8 cellular contexts compared by ENCODE assay signal in genomic region chr10:118342638-118343020, GRCh38. TPM values are rescaled to one million over a fixed set of nuclear protein-coding genes. Genes with fewer than 3 reads are reported as not detected.
DNase-seq lines count a peak whose midpoint lies in the region; ATAC-seq and TF ChIP-seq lines count a peak whose summit lies in the region.

No MANE protein-coding gene starts in this region.

- no peaks in the 10 kb centered on the region for H3K9me3 ChIP-seq in DOHH2 (ENCODE audit: control insufficient read depth, insufficient read depth, low read length)
- H3K9me3 ChIP-seq in HEK293 (ENCODE audit: control insufficient read depth, insufficient read depth, low read depth, low read length) = no peaks in the 10 kb centered on the region
- no peaks in the 10 kb centered on the region for H3K9me3 ChIP-seq in iPS-15b (ENCODE audit: control insufficient read depth, insufficient read depth, low read length)
- H3K9me3 ChIP-seq in stomach smooth muscle (ENCODE audit: control insufficient read depth in 2 of 2, low read length in 2 of 2) = no peaks in the 10 kb centered on the region

- no peaks in the 10 kb centered on the region for H4K20me1 ChIP-seq in DOHH2 (ENCODE audit: control insufficient read depth, insufficient read depth, low read depth, low read length)

- no peaks in the 10 kb centered on the region for H3K9me2 ChIP-seq in DOHH2 (replicated peaks; ENCODE audit: control insufficient read depth, low read length)

- peak overlapping the region; percentile 86 for H3K4me2 ChIP-seq in DOHH2 (ENCODE audit: low read length)

- POLR2A ChIA-PET in HEK293 (lab: Yijun Ruan, JAX) (no interaction called here), activated B cell treated with CpG ODN at 0.5 μM for 24 hours (lab: Charles Lee) (no interaction called here)

- peak overlapping the region; percentile 96 for H3K27ac Mint-ChIP-seq in activated B cell treated with CpG ODN at 0.5 μM for 24 hours

- H3K36me3 Mint-ChIP-seq in activated B cell treated with CpG ODN at 0.5 μM for 24 hours (ENCODE audit: low read depth) = peaks cover 17% of the 10 kb centered on the region

- TF ChIP-seq CTCF in DOHH2 (IDR thresholded peaks at IDR 0.05; ENCODE audit: low read depth, low read length, poor library complexity, severe bottlenecking) (no peak), HEK293 (tag by site-specific recombination; IDR thresholded peaks at IDR 0.05) (no peak), activated B cell treated with CpG ODN at 0.5 μM for 24 hours (IDR thresholded peaks at IDR 0.05) (no peak), omental fat pad (IDR thresholded peaks at IDR 0.05) (no peak)

- DNase-seq in activated B cell treated with CpG ODN at 0.5 μM for 24 hours (no peak), omental fat pad (ENCODE audit: low spot score) (no peak), NCI-H187 treated with DMSO at 0.1 percent for 48 hours (lab: John Stamatoyannopoulos, UW) (no peak), NAMALWA (ENCODE audit: low spot score) (no peak)

- H3K27me3 ChIP-seq in DOHH2 (ENCODE audit: control insufficient read depth, low read length) = no peaks in the 10 kb centered on the region
- no peaks in the 10 kb centered on the region for H3K27me3 ChIP-seq in iPS-15b (ENCODE audit: control insufficient read depth, insufficient read depth, low read length)
- H3K27me3 ChIP-seq in stomach smooth muscle (ENCODE audit: control insufficient read depth in 1 of 2, insufficient read depth in 2 of 2, low read length in 2 of 2) = no peaks in the 10 kb centered on the region

- peak; percentile 4 for ATAC-seq in activated B cell treated with CpG ODN at 0.5 μM for 24 hours (ENCODE audit: low read depth)
- ATAC-seq in omental fat pad (ENCODE audit: low FRiP score) = no peak

- H3K4me1 ChIP-seq in DOHH2 (ENCODE audit: control insufficient read depth, low read length) (peaks cover 32% of the 10 kb centered on the region), HEK293 (ENCODE audit: control insufficient read depth, insufficient read depth, low read length) (0 out of 2 replicates have a peak, but pooled peaks cover 3% of the 10 kb centered on the region), iPS-15b (ENCODE audit: control insufficient read depth, insufficient read depth, low read length) (no peaks in the 10 kb centered on the region), stomach smooth muscle (ENCODE audit: control insufficient read depth, insufficient read depth, low read length) (peaks cover 3% of the 10 kb centered on the region)

- CTCF ChIA-PET in HEK293 (lab: Yijun Ruan, JAX) (no interaction called here), activated B cell treated with CpG ODN at 0.5 μM for 24 hours (lab: Charles Lee) (no interaction called here)

- no peak overlapping the region for H3K9ac ChIP-seq in iPS-15b (ENCODE audit: low read depth, low read length)
- peak overlapping the region; percentile 50 to 82 for H3K9ac ChIP-seq in stomach smooth muscle (ENCODE audit: low read length in 2 of 2)

- H3K4me3 Mint-ChIP-seq in activated B cell treated with CpG ODN at 0.5 μM for 24 hours = peak overlapping the region; percentile 96

- H3K27ac ChIP-seq in DOHH2 (ENCODE audit: low read depth, low read length) (peak overlapping the region; percentile 44; the same call in 1 of the 2 replicates), HEK293 (ENCODE audit: extremely low read depth, low read depth, low read length) (no peak overlapping the region), stomach smooth muscle (ENCODE audit: low read length) (no peak overlapping the region)

- no peaks in the 10 kb centered on the region for H3K9me3 Mint-ChIP-seq in activated B cell treated with CpG ODN at 0.5 μM for 24 hours

- peaks cover 2% of the 10 kb centered on the region for H3K27me3 Mint-ChIP-seq in activated B cell treated with CpG ODN at 0.5 μM for 24 hours

- H3K36me3 ChIP-seq in DOHH2 (ENCODE audit: control insufficient read depth, low read length) (peaks cover 22% of the 10 kb centered on the region), HEK293 (ENCODE audit: control insufficient read depth in 2 of 2, insufficient read depth in 1 of 2, low read length in 2 of 2) (peaks cover 0 to 7% of the 10 kb centered on the region in 2 experiments; a peak in 1 of 3 replicates), iPS-15b (ENCODE audit: control insufficient read depth, insufficient read depth, low read length) (no peaks in the 10 kb centered on the region), stomach smooth muscle (ENCODE audit: control insufficient read depth in 2 of 2, insufficient read depth in 2 of 2, low read length in 2 of 2) (no peaks in the 10 kb centered on the region)

- intact Hi-C loops in activated B cell treated with CpG ODN at 0.5 μM for 24 hours (cut with micrococcal nuclease) = loop anchor here (1.0 to 5.0 kb wide), 7 partner anchors 80 to 1550 kb away; partner anchors contain the start of genes ENO4, PDZD8, RAB11FIP2 and SEC23IP

- peak overlapping the region; percentile 91 for H3K4me3 ChIP-seq in DOHH2 (ENCODE audit: low read length)
- peak overlapping the region; percentile 92 for H3K4me3 ChIP-seq in HEK293 (ENCODE audit: low read depth, low read length)
- peak overlapping the region; percentile 90 for H3K4me3 ChIP-seq in iPS-15b (ENCODE audit: low read depth, low read length)
- peak overlapping the region; percentile 93 to 96 for H3K4me3 ChIP-seq in stomach smooth muscle (ENCODE audit: low read length in 2 of 2)

- H3K4me1 Mint-ChIP-seq in activated B cell treated with CpG ODN at 0.5 μM for 24 hours = peaks cover 43% of the 10 kb centered on the region

- no peaks in the 10 kb centered on the region for H3F3A ChIP-seq in DOHH2 (ENCODE audit: control insufficient read depth, insufficient read depth)

- peaks cover 45% of the 10 kb centered on the region for H3K79me2 ChIP-seq in DOHH2 (ENCODE audit: control insufficient read depth, low read length)

TF ChIP-seq in HEK293, 187 proteins besides CTCF, POLR2A, EP300 and RAD21:
- 0 out of 2 replicates have a peak, but pooled peaks have one; percentile 5 for TF ChIP-seq ZNF366 (tag by site-specific recombination; conservative IDR thresholded peaks at IDR 0.05)
- TF ChIP-seq ZFP41 (tag by site-specific recombination; IDR thresholded peaks at IDR 0.05; ENCODE audit: borderline replicate concordance) = no peak

RNA-seq across cellular contexts. Expression of gene FAM204A, which starts 0.5 kb away (rescaled TPM):
- total RNA-seq in activated B cell treated with CpG ODN at 0.5 μM for 24 hours (70.1 and 71.8 TPM in 2 replicates), omental fat pad (10 to 100 TPM; 25.4 to 57.6 (median 44.0) TPM)
